ENCODE assay signal across 2 cellular contexts in genomic region chr6:103908898-103909297, GRCh38.
TF ChIP-seq lines count a peak whose summit lies in the region.

No MANE protein-coding gene starts in this region.

TF ChIP-seq in GM23338, 12 proteins besides CTCF, POLR2A, EP300 and RAD21:
- TF ChIP-seq NANOG (IDR thresholded peaks at IDR 0.05; ENCODE audit: borderline replicate concordance) (no peak), ETS1 (IDR thresholded peaks at IDR 0.05) (no peak)

TF ChIP-seq in H1, 55 proteins besides CTCF, POLR2A, EP300 and RAD21:
- TF ChIP-seq BCL11A (IDR thresholded peaks at IDR 0.05; ENCODE audit: low read depth in 2 of 2, low read length in 2 of 2) (no peak), SP1 (IDR thresholded peaks at IDR 0.05; ENCODE audit: low read depth, low read length) (no peak), SP2 (IDR thresholded peaks at IDR 0.05; ENCODE audit: low read length) (no peak), KDM5A (IDR thresholded peaks at IDR 0.05; ENCODE audit: low read length) (no peak)
